Comparison of ENCODE assay signal across 13 cellular contexts in the genomic region with DNA sequence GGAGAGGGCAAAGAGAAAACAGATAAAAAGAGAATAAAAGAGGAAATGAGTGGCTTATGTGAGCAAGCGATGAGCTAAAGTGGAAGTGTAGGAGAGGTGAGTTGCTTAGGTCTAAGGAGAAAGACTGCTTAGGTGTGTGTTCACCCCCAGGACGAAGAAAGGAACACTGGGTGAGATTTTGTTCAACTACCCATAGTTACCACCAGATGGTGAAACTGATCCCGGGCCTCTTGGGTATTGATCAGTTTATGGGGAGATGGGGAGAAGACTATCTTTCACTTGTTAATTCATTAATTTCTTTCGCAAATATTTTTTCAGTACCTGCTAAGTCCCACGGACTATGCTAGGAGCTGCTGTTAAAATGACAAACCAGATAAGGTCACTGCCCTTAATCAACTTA. TPM values are rescaled to one million over a fixed set of nuclear protein-coding genes. Genes with fewer than 3 reads are reported as not detected.
DNase-seq lines count a peak whose midpoint lies in the region; ATAC-seq and TF ChIP-seq lines count a peak whose summit lies in the region.
"Had no signal": no experiment of that assay in that cellular context is flagged by ENCODE, and none has a peak within 500 bp of the region (broad histone marks: within the 10 kb centered on the region; RNA-seq: fewer than 3 reads in every experiment).

No MANE protein-coding gene starts in this region.

- H3K9me3 Mint-ChIP-seq in MCF 10A (ENCODE audit: unreplicated experiment), result no peaks in the 10 kb centered on the region

- H3K27ac Mint-ChIP-seq in MCF 10A (ENCODE audit: low read depth, unreplicated experiment), result peak overlapping the region; percentile 60

- ATAC-seq in gastroesophageal sphincter (no peak), Right ventricle myocardium inferior (no peak)
- ATAC-seq: heart left ventricle had no signal

- TF ChIP-seq POLR2A in breast epithelium (IDR thresholded peaks at IDR 0.05) (no peak), gastroesophageal sphincter (IDR thresholded peaks at IDR 0.05) (no peak)

- intact Hi-C loops in MCF 10A (cut with micrococcal nuclease) (no loop called here), breast epithelium (cut with DNase I; ENCODE audit: low total_unique reads) (no loop called here), tibial artery (cut with DNase I; ENCODE audit: low total_unique reads) (no loop called here), Right ventricle myocardium inferior (cut with DNase I) (no loop called here)

- BruUV-seq in MCF 10A (replicated peaks; lab: Mats Ljungman, UMichigan), result no TSS peak

- no peaks in the 10 kb centered on the region for H3K4me1 ChIP-seq in breast epithelium
- H3K4me1 ChIP-seq in gastroesophageal sphincter, result peaks cover 0 to 31% (median 3%) of the 10 kb centered on the region in 3 donors
- H3K4me1 ChIP-seq in tibial artery, result peaks cover 0 to 19% (median 7%) of the 10 kb centered on the region in 4 donors
- H3K4me1 ChIP-seq: colonic mucosa had no signal

- DNase-seq in MCF 10A (ENCODE audit: unreplicated experiment) (no peak), breast epithelium (ENCODE audit: low spot score in 2 of 2) (no peak), OCI-M1 (lab: John Stamatoyannopoulos, UW) (peak; percentile 39), tibial artery (no peak), LoVo (ENCODE audit: low spot score) (no peak), Right ventricle myocardium inferior (ENCODE audit: missing footprints) (no peak), NOMO-1 treated with dmso at 0.1 percent for 144 hours (lab: John Stamatoyannopoulos, UW; ENCODE audit: unreplicated experiment) (no peak)
- DNase-seq: colonic mucosa; COR-L47; heart left ventricle; NCI-H1694; stimulated activated CD4-positive, alpha-beta T cell treated with anti-CD3 and anti-CD28 coated beads, Interleukin-2, amount 100 ng/mL, for 48 hours had no signal

- no peaks in the 10 kb centered on the region for H3K27me3 ChIP-seq in breast epithelium
- no peaks in the 10 kb centered on the region for H3K27me3 ChIP-seq in gastroesophageal sphincter
- H3K27me3 ChIP-seq in tibial artery, result no peaks in the 10 kb centered on the region
- H3K27me3 ChIP-seq: colonic mucosa, heart left ventricle had no signal

- no peak for TF ChIP-seq EP300 in gastroesophageal sphincter (IDR thresholded peaks at IDR 0.05)

- no peak for TF ChIP-seq CTCF in MCF 10A (IDR thresholded peaks at IDR 0.05; ENCODE audit: unreplicated experiment)
- no peak for TF ChIP-seq CTCF in breast epithelium (IDR thresholded peaks at IDR 0.05)
- no peak for TF ChIP-seq CTCF in gastroesophageal sphincter (IDR thresholded peaks at IDR 0.05)
- no peak for TF ChIP-seq CTCF in tibial artery (IDR thresholded peaks at IDR 0.05)

- H3K9me3 ChIP-seq in breast epithelium (no peaks in the 10 kb centered on the region), gastroesophageal sphincter (no peaks in the 10 kb centered on the region), tibial artery (no peaks in the 10 kb centered on the region)
- H3K9me3 ChIP-seq: colonic mucosa, heart left ventricle had no signal

- WGBS in gastroesophageal sphincter (ENCODE audit: low coverage in 1 of 2), 2 donors, result 75 to 92% methylated on average over 5 of the region's 5 CpGs

- POLR2A ChIA-PET in MCF 10A (lab: Yijun Ruan, JAX), result interaction anchor here (0.6 kb wide), 2 partner anchors 37 to 221 kb away, joined by 3 read pairs; no protein-coding TSS in a partner anchor

- H3K4me1 Mint-ChIP-seq in MCF 10A (ENCODE audit: insufficient read depth, unreplicated experiment), result peaks cover 14% of the 10 kb centered on the region

- no peaks in the 10 kb centered on the region for H3K27me3 Mint-ChIP-seq in MCF 10A (ENCODE audit: insufficient read depth, unreplicated experiment)

- CTCF ChIA-PET in MCF 10A (lab: Yijun Ruan, JAX), result interaction anchor here (0.6 to 0.9 kb wide), 4 partner anchors 12 to 1406 kb away, joined by 3 to 5 read pairs (median 3); no protein-coding TSS in a partner anchor

- H3K36me3 ChIP-seq in breast epithelium (no peaks in the 10 kb centered on the region), gastroesophageal sphincter (no peaks in the 10 kb centered on the region), tibial artery (no peaks in the 10 kb centered on the region)
- H3K36me3 ChIP-seq: colonic mucosa, heart left ventricle had no signal

- no peaks in the 10 kb centered on the region for H3K36me3 Mint-ChIP-seq in MCF 10A (ENCODE audit: insufficient read depth, unreplicated experiment)

- H3K4me3 ChIP-seq in breast epithelium, result no peak overlapping the region
- no peak overlapping the region for H3K4me3 ChIP-seq in gastroesophageal sphincter
- no peak overlapping the region for H3K4me3 ChIP-seq in tibial artery
- H3K4me3 ChIP-seq: colonic mucosa had no signal

- H3K4me3 Mint-ChIP-seq in MCF 10A (ENCODE audit: unreplicated experiment), result no peak overlapping the region

- H3K27ac ChIP-seq in breast epithelium (no peak overlapping the region), gastroesophageal sphincter (peak overlapping the region; percentile 96 to 99 (median 98)), tibial artery (peak overlapping the region; percentile 93 to 98)

RNA-seq across cellular contexts. Expression of a gene that starts 33.9 kb away (rescaled TPM):
- total RNA-seq in MCF 10A (2022) (not detected in 2 replicates), breast epithelium (under 1 TPM in 1 of 3 donors, not detected in 2; 0.16 TPM), gastroesophageal sphincter (1 to 10 TPM in 3 of 4 donors, under 1 TPM in 1; 0.47 to 2.7 (median 1.6) TPM), Right ventricle myocardium inferior (0.22 TPM)

Comparison
In these comparisons a context has a peak if more than half of its experiments do, and no peak if none do; other contexts are left out.
1. H3K27ac ChIP-seq: peak in gastroesophageal sphincter (4 of 4) and tibial artery (2 of 2); none in breast epithelium (0 of 2).